8 cellular contexts compared by ENCODE assay signal in the genomic region with DNA sequence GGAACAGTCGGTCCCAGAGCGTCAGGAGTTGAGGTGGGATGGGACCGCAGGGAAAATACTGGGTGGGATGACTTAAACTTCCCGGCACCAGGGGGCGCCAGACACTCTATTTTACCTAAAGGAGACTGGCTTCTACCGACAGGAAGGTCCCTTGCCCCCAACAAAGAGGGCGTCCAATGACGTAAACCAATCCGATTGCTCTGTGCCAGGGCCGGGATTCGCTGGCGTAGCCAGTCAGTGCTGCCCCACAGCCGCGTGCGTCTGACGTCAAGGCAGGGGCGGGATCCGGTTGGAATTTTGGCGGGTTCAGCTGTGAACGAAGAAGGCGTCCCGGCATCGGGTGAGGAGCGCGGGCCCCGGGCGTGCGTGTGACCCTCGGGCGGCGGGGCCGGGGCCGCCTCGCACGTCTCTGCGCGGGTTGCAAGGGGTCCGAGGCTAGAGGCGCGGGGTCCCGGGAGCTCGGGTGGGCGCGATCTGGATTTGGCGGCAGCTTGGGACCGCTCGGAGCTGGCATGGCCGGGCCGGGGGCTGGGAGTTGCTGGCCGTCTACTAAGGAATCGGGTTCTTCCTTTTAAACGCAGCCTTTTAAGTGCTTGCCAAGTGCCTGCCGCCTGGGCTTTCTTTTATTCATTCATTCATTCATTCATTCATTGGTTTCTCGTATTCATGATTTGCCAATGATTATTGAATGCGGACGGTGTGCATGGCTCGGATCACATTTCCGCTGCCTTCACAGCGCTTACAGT. TPM values are rescaled to one million over a fixed set of nuclear protein-coding genes. Genes with fewer than 3 reads are reported as not detected.
DNase-seq lines count a peak whose midpoint lies in the region; ATAC-seq and TF ChIP-seq lines count a peak whose summit lies in the region.

MCM10 (plus strand) TSS at position 292 of the 746 bp plus-strand sequence. CDS start 2,645 bp downstream, outside the sequence.

- peaks cover 11 to 18% (median 14%) of the 10 kb centered on the region in 4 donors for H3K4me1 Mint-ChIP-seq in naive thymus-derived CD8-positive, alpha-beta T cell

- H3K9me3 Mint-ChIP-seq in naive thymus-derived CD8-positive, alpha-beta T cell: no peaks in the 10 kb centered on the region

- in situ Hi-C loops in GM23248 (cut with MboI): no loop called here

- peak within 1 kb of the TSS; percentile 80 to 93 (median 90) for H3K4me3 Mint-ChIP-seq in naive thymus-derived CD8-positive, alpha-beta T cell

- peak within 1 kb of the TSS; percentile 99 for H2AFZ ChIP-seq in GM23248
- H2AFZ ChIP-seq in fibroblast of lung (ENCODE audit: low read length): peak within 1 kb of the TSS; percentile 100

- no peaks in the 10 kb centered on the region for H3K36me3 Mint-ChIP-seq in naive thymus-derived CD8-positive, alpha-beta T cell

- peak; percentile 72 to 76 for TF ChIP-seq CTCF in fibroblast of lung (conservative IDR thresholded peaks at IDR 0.05 in 1 of 2, IDR thresholded peaks at IDR 0.05 in 1 of 2; ENCODE audit: low read depth in 1 of 2, low read length in 2 of 2)

- H3K4me3 ChIP-seq in GM23248 (peak within 1 kb of the TSS; percentile 84), fibroblast of lung (replicated peaks in 1 of 4; ENCODE audit: control extremely low read depth in 1 of 4, insufficient read depth in 1 of 4, low read depth in 3 of 4, low read length in 4 of 4) (peak within 1 kb of the TSS; percentile 68 to 77 (median 74))

- H3K27me3 Mint-ChIP-seq in naive thymus-derived CD8-positive, alpha-beta T cell: peaks cover 0 to 12% (median 3%) of the 10 kb centered on the region in 5 donors

- no peaks in the 10 kb centered on the region for H3K36me3 ChIP-seq in GM23248 (ENCODE audit: low read depth)
- no peaks in the 10 kb centered on the region for H3K36me3 ChIP-seq in fibroblast of lung (ENCODE audit: control insufficient read depth, insufficient read depth, low read length)

- POLR2A ChIA-PET in naive thymus-derived CD8-positive, alpha-beta T cell (lab: Charles Lee): interaction anchor here (0.5 to 2.4 kb wide), 5 partner anchors 53 to 816 kb away, joined by 4 to 16 read pairs (median 4); partner anchors contain the start of gene PHYH

- H3K27ac ChIP-seq in GM23248 (no peak within 1 kb of the TSS), fibroblast of lung (ENCODE audit: insufficient read depth, low read length) (peak within 1 kb of the TSS; percentile 62)

- H3K4me1 ChIP-seq in GM23248 (ENCODE audit: insufficient read depth): peaks cover 12% of the 10 kb centered on the region
- H3K4me1 ChIP-seq in fibroblast of lung (ENCODE audit: control insufficient read depth, extremely low read depth, insufficient read depth, low read length): peaks cover 5% of the 10 kb centered on the region

- 2 to 4% methylated on average over 58 to 59 of the region's 59 CpGs for WGBS in GM23248 (ENCODE audit: low coverage in 1 of 2, low lambda C conversion rate in 2 of 2, missing lambda C conversion rate in 2 of 2), 2 experiments

- H3K9ac ChIP-seq in GM23248 (peak within 1 kb of the TSS; percentile 72), fibroblast of lung (ENCODE audit: insufficient read depth, low read length) (peak within 1 kb of the TSS; percentile 54)

- H3K4me2 ChIP-seq in GM23248 (ENCODE audit: unreplicated experiment) (peak within 1 kb of the TSS; percentile 90), fibroblast of lung (ENCODE audit: extremely low read depth, insufficient read depth, low read length) (peak within 1 kb of the TSS; percentile 99)

- no peaks in the 10 kb centered on the region for H3F3A ChIP-seq in GM23248 (ENCODE audit: insufficient read depth)

- no peaks in the 10 kb centered on the region for H3K9me2 ChIP-seq in GM23248 (ENCODE audit: insufficient read depth)

- H4K20me1 ChIP-seq in GM23248 (ENCODE audit: insufficient read depth) (no peaks in the 10 kb centered on the region), fibroblast of lung (ENCODE audit: control insufficient read depth, extremely low read depth, insufficient read depth, low read length) (no peaks in the 10 kb centered on the region)

- DNase-seq in EH (ENCODE audit: low read depth) (peak; percentile 100), GM23248 (peak; percentile 100), Kasumi-1 (lab: John Stamatoyannopoulos, UW) (peak; percentile 100), RKO (ENCODE audit: low spot score) (peak; percentile 100), activated T-helper 1 cell treated with Interleukin-2 at 50 U/mL for 16 hours (ENCODE audit: low read depth) (peak; percentile 93), fibroblast of lung (ENCODE audit: low read depth in 2 of 2) (peak; percentile 99 to 100)
- peak; percentile 88 to 99 (median 96) for DNase-seq in naive thymus-derived CD8-positive, alpha-beta T cell
- peak; percentile 94 to 97 (median 94) for DNase-seq in stimulated activated naive CD4-positive, alpha-beta T cell (lab: John Stamatoyannopoulos, UW)

- peak; percentile 99 to 100 for ATAC-seq in naive thymus-derived CD8-positive, alpha-beta T cell

- H3K27me3 ChIP-seq in GM23248 (replicated peaks; ENCODE audit: insufficient read depth) (no peaks in the 10 kb centered on the region), fibroblast of lung (ENCODE audit: control insufficient read depth, insufficient read depth, low read length) (no peaks in the 10 kb centered on the region)

- H3K27ac Mint-ChIP-seq in naive thymus-derived CD8-positive, alpha-beta T cell: peak within 1 kb of the TSS in 9 of 10 donors; percentile 36 to 94 (median 83)

- no peaks in the 10 kb centered on the region for H3K9me3 ChIP-seq in GM23248 (ENCODE audit: low read depth)
- no peaks in the 10 kb centered on the region for H3K9me3 ChIP-seq in fibroblast of lung (ENCODE audit: control insufficient read depth, insufficient read depth, low read depth, low read length)

- peaks cover 12% of the 10 kb centered on the region; the same call in 1 of the 2 replicates for H3K79me2 ChIP-seq in GM23248 (ENCODE audit: insufficient read depth)
- peaks cover 7% of the 10 kb centered on the region for H3K79me2 ChIP-seq in fibroblast of lung (ENCODE audit: control insufficient read depth, insufficient read depth, low read length)

RNA-seq across cellular contexts. Expression of gene MCM10, which starts in this region (rescaled TPM):
- total RNA-seq in GM23248 (2014; rRNA removed; shearing (Covaris generic)): 3.4 and 5.2 TPM in 2 replicates
- polyA plus RNA-seq in GM23248 (2016; fragmentation: Nextera tagmentation; extraction: Ambion mirVana): 4.6 and 4.7 TPM in 2 replicates
- 0.51 and 0.83 TPM in 2 replicates for total RNA-seq in fibroblast of lung
- 3.1 and 10.4 TPM in 2 replicates for polyA plus RNA-seq in fibroblast of lung
- polyA plus RNA-seq in fibroblast of lung (2012): 3.4 and 8.6 TPM in 2 replicates
- 4.0 and 6.7 TPM in 2 replicates for polyA minus RNA-seq in fibroblast of lung (ENCODE audit: low replicate concordance)
- total RNA-seq in naive thymus-derived CD8-positive, alpha-beta T cell: under 1 TPM in 1 of 2 experiments, not detected in 1; 0.34 TPM
- not detected for polyA plus RNA-seq in naive thymus-derived CD8-positive, alpha-beta T cell

Comparison
In these comparisons a context has a peak if more than half of its experiments do, and no peak if none do; other contexts are left out.
1. Peak in DNase-seq and ATAC-seq in naive thymus-derived CD8-positive, alpha-beta T cell; RNA of the gene not detected or under 1 TPM.